ENCODE assay signal across 8 cellular contexts in genomic region chr1:97934491-97934890, GRCh38.
"Had no signal": no experiment of that assay in that cellular context is flagged by ENCODE, and none has a peak within 500 bp of the region (broad histone marks: within the 10 kb centered on the region; RNA-seq: fewer than 3 reads in every experiment).

No MANE protein-coding gene starts in this region.

- DNase-seq: GM23248, GOT3, H7, HFFc6, KG1 had no signal

- H3K4me1 Mint-ChIP-seq: IgD-negative memory B cell had no signal

- H3K9me3 Mint-ChIP-seq: HFFc6 had no signal

- H3K4me3 Mint-ChIP-seq: HFFc6, IgD-negative memory B cell had no signal

- H3K4me3 ChIP-seq: GM23248, HAP-1, K562 had no signal

- H3K27ac Mint-ChIP-seq: HFFc6, IgD-negative memory B cell had no signal
